In the genomic region with DNA sequence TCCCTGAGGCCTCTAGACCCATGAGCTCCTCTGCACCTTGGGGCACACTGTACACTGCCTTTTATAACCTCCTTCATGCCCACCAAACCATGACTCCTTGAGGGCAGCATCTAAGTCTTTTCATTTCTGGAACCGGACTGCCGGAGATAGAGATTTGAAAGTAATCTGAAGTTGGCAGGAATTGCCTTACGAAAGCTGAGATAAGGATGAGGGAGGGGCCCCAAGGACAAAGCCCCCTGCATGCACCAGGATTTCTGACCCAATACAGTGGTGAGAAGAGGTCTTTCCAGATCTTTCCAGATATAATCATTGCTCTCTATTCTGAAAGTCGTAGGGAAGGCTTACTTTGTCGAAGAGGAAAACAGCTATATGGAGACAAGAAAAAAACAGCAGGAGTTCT, we compare ENCODE assay signal across 25 cellular contexts.
A peak's percentile ranks its signal among the peaks of the same experiment; 100 is the strongest.
DNase-seq lines count a peak whose midpoint lies in the region; ATAC-seq and TF ChIP-seq lines count a peak whose summit lies in the region.
"Had no signal": no experiment of that assay in that cellular context is flagged by ENCODE, and none has a peak within 500 bp of the region (broad histone marks: within the 10 kb centered on the region; RNA-seq: fewer than 3 reads in every experiment).

No MANE protein-coding gene starts in this region.

- H3K4me3 ChIP-seq in GM23338 (no peak overlapping the region), dorsolateral prefrontal cortex (peak overlapping the region in 46 of 59 donors; percentile 9 to 67 (median 36)), neural progenitor cell (no peak overlapping the region), uterus (no peak overlapping the region), PC-3 (ENCODE audit: low read length) (no peak overlapping the region)
- H3K4me3 ChIP-seq: lung, MG63, vagina had no signal

- no peak for DNase-seq in GM23338 (ENCODE audit: low spot score)
- no peak for DNase-seq in dorsolateral prefrontal cortex
- no peak for DNase-seq in neural progenitor cell (ENCODE audit: low spot score)
- no peak for DNase-seq in uterus
- no peak for DNase-seq in posterior cingulate gyrus
- no peak for DNase-seq in PC-3
- DNase-seq: activated CD4-positive, alpha-beta T cell treated with anti-CD3 and anti-CD28 coated beads for 4 hours; activated naive CD4-positive, alpha-beta T cell treated with anti-CD3 and anti-CD28 coated beads for 36 hours; activated T-cell treated with anti-CD3 and anti-CD28 coated beads, Interleukin-2, amount 50 U/mL, for 48 hours; central memory CD4-positive, alpha-beta T cell; EL; islet precursor cell; MG63; NCI-H1417 treated with DMSO at 0.1 percent for 48 hours; NCI-H2107; NCI-H510A; NK-92 treated with Interleukin-12 subunit alpha and Interleukin-12 subunit beta, amount 100 ng/mL, for 24 hours; small intestine; stimulated activated CD4-positive, alpha-beta T cell treated with anti-CD3 and anti-CD28 coated beads, Interleukin-4, amount 100 ng/mL, for 24 hours had no signal

- H3F3A ChIP-seq in GM23338 (replicated peaks; ENCODE audit: low read depth) (0 out of 2 replicates have a peak, but pooled peaks cover 2% of the 10 kb centered on the region), neural progenitor cell (ENCODE audit: low read depth) (no peaks in the 10 kb centered on the region), PC-3 (ENCODE audit: low read length, unreplicated experiment) (no peaks in the 10 kb centered on the region)

- H4K20me1 ChIP-seq in GM23338 (replicated peaks; ENCODE audit: insufficient read depth) (no peaks in the 10 kb centered on the region), neural progenitor cell (ENCODE audit: low read depth) (no peaks in the 10 kb centered on the region), PC-3 (ENCODE audit: low read length) (no peaks in the 10 kb centered on the region)

- H3K9me2 ChIP-seq in GM23338 (ENCODE audit: insufficient read depth) (peaks cover 7% of the 10 kb centered on the region; the same call in 1 of the 2 replicates), PC-3 (replicated peaks; ENCODE audit: low read length) (no peaks in the 10 kb centered on the region)

- H3K9me3 ChIP-seq in neural progenitor cell (ENCODE audit: low read depth) = no peaks in the 10 kb centered on the region
- H3K9me3 ChIP-seq in uterus = no peaks in the 10 kb centered on the region
- H3K9me3 ChIP-seq in PC-3 (ENCODE audit: low read length) = no peaks in the 10 kb centered on the region
- H3K9me3 ChIP-seq: MG63, neutrophil, vagina had no signal

- no peaks in the 10 kb centered on the region for H3K79me2 ChIP-seq in GM23338 (replicated peaks; ENCODE audit: insufficient read depth)
- no peaks in the 10 kb centered on the region for H3K79me2 ChIP-seq in neural progenitor cell (ENCODE audit: low read depth)
- H3K79me2 ChIP-seq in PC-3 (ENCODE audit: low read length) = no peaks in the 10 kb centered on the region

- H3K36me3 Mint-ChIP-seq in GM23338 (ENCODE audit: low read depth) (no peaks in the 10 kb centered on the region), neural progenitor cell (no peaks in the 10 kb centered on the region)

- POLR2A ChIA-PET in PC-3 (lab: Charles Lee; ENCODE audit: unreplicated experiment) = no interaction called here

- H2AFZ ChIP-seq in GM23338 = peak overlapping the region; percentile 60; the same call in 1 of the 2 replicates
- peak overlapping the region; percentile 77 for H2AFZ ChIP-seq in neural progenitor cell (replicated peaks)
- H2AFZ ChIP-seq in PC-3 (ENCODE audit: low read length) = no peak overlapping the region

- no peak for TF ChIP-seq POLR2A in uterus (IDR thresholded peaks at IDR 0.05)

- H3K36me3 ChIP-seq in GM23338 (ENCODE audit: insufficient read depth) = no peaks in the 10 kb centered on the region
- H3K36me3 ChIP-seq in neural progenitor cell = no peaks in the 10 kb centered on the region
- no peaks in the 10 kb centered on the region for H3K36me3 ChIP-seq in uterus
- no peaks in the 10 kb centered on the region for H3K36me3 ChIP-seq in PC-3 (ENCODE audit: low read depth, low read length)
- H3K36me3 ChIP-seq: MG63, neutrophil, vagina had no signal

- ATAC-seq in GM23338 (no peak), GM18909 (IDR thresholded peaks at IDR 0.05; ENCODE audit: poor library complexity, unreplicated experiment) (no peak), PC-3 (no peak)

- peaks cover 59% of the 10 kb centered on the region for H3K4me1 Mint-ChIP-seq in GM23338
- H3K4me1 Mint-ChIP-seq in neural progenitor cell = peaks cover 43% of the 10 kb centered on the region

- no peak overlapping the region for H3K4me3 Mint-ChIP-seq in GM23338
- no peak overlapping the region for H3K4me3 Mint-ChIP-seq in neural progenitor cell
- H3K4me3 Mint-ChIP-seq: activated naive CD4-positive, alpha-beta T cell treated with anti-CD3 and anti-CD28 coated beads for 36 hours; stimulated activated naive CD8-positive, alpha-beta T cell treated with anti-CD3 and anti-CD28 coated beads, Interleukin-15, Interleukin-2, amounts not matched to agents 100 ng/mL and 50 ng/mL, for 24 hours; T-helper 1 cell treated with Interleukin-12 subunit alpha and Interleukin-12 subunit beta and Interleukin-4 antibody, amounts not matched to agents 30 μg/mL and 1 μg/mL, for 36 hours had no signal

- intact Hi-C loops in dorsolateral prefrontal cortex (cut with DNase I) = loop anchor here in 1 of 2 donors (2.0 kb wide), 1 partner anchor 25 kb away; no protein-coding TSS in a partner anchor
- intact Hi-C loops in uterus (cut with DNase I; ENCODE audit: low total_unique reads) = no loop called here
- intact Hi-C loops in posterior cingulate gyrus (cut with DNase I) = no loop called here
- intact Hi-C loops in PC-3 (cut with micrococcal nuclease) = no loop called here

- no peak overlapping the region for H3K9ac ChIP-seq in neural progenitor cell
- no peak overlapping the region for H3K9ac ChIP-seq in PC-3 (ENCODE audit: low read length)

- BruUV-seq in PC-3 (replicated peaks; lab: Mats Ljungman, UMichigan) = no TSS peak

- no peaks in the 10 kb centered on the region for H3K27me3 ChIP-seq in GM23338 (ENCODE audit: insufficient read depth)
- H3K27me3 ChIP-seq in dorsolateral prefrontal cortex = no peaks in the 10 kb centered on the region
- H3K27me3 ChIP-seq in neural progenitor cell = no peaks in the 10 kb centered on the region
- no peaks in the 10 kb centered on the region for H3K27me3 ChIP-seq in uterus
- no peaks in the 10 kb centered on the region for H3K27me3 ChIP-seq in PC-3 (ENCODE audit: low read length)
- H3K27me3 ChIP-seq: MG63, neutrophil, vagina had no signal

- H3K4me2 ChIP-seq in GM23338 (0 out of 2 replicates have a peak overlapping the region, but pooled peaks have one; percentile 15), neural progenitor cell (peak overlapping the region; percentile 19), PC-3 (ENCODE audit: low read length) (no peak overlapping the region)

- TF ChIP-seq CTCF in GM23338 (conservative IDR thresholded peaks at IDR 0.05; ENCODE audit: low read depth in 2 of 2) = no peak
- TF ChIP-seq CTCF in dorsolateral prefrontal cortex (IDR thresholded peaks at IDR 0.05 in 54 of 56, conservative IDR thresholded peaks at IDR 0.05 in 2 of 56; ENCODE audit: low read depth in 1 of 56, partially characterized antibody in 56 of 56) = no peak
- no peak for TF ChIP-seq CTCF in neural progenitor cell (IDR thresholded peaks at IDR 0.05)
- TF ChIP-seq CTCF in uterus (IDR thresholded peaks at IDR 0.05) = no peak
- TF ChIP-seq CTCF in PC-3 (conservative IDR thresholded peaks at IDR 0.05; ENCODE audit: low read depth, low read length) = no peak

- CTCF ChIA-PET in PC-3 (lab: Charles Lee) = no interaction called here

- H3K4me1 ChIP-seq in GM23338 (ENCODE audit: insufficient read depth) (peaks cover 32% of the 10 kb centered on the region), neural progenitor cell (peaks cover 24% of the 10 kb centered on the region), uterus (peaks cover 0 to 6% of the 10 kb centered on the region in 2 donors), PC-3 (ENCODE audit: insufficient read depth, low read length) (no peaks in the 10 kb centered on the region)

- H3K9me3 Mint-ChIP-seq in GM23338 (no peaks in the 10 kb centered on the region), neural progenitor cell (no peaks in the 10 kb centered on the region)
- H3K9me3 Mint-ChIP-seq: activated naive CD4-positive, alpha-beta T cell treated with anti-CD3 and anti-CD28 coated beads for 36 hours; stimulated activated naive CD8-positive, alpha-beta T cell treated with anti-CD3 and anti-CD28 coated beads, Interleukin-15, Interleukin-2, amounts not matched to agents 100 ng/mL and 50 ng/mL, for 24 hours had no signal

- H3K27ac ChIP-seq in GM23338 (ENCODE audit: low read depth) (no peak overlapping the region), dorsolateral prefrontal cortex (peak overlapping the region; percentile 85 to 99 (median 97)), neural progenitor cell (no peak overlapping the region), uterus (peak overlapping the region; percentile 47 to 58), PC-3 (ENCODE audit: low read length) (no peak overlapping the region)
- H3K27ac ChIP-seq: neutrophil, vagina had no signal

- H3K27ac Mint-ChIP-seq in GM23338 (no peak overlapping the region), neural progenitor cell (peak overlapping the region; percentile 89)
- H3K27ac Mint-ChIP-seq: activated naive CD4-positive, alpha-beta T cell treated with anti-CD3 and anti-CD28 coated beads for 36 hours; stimulated activated naive CD8-positive, alpha-beta T cell treated with anti-CD3 and anti-CD28 coated beads, Interleukin-15, Interleukin-2, amounts not matched to agents 100 ng/mL and 50 ng/mL, for 24 hours; T-helper 1 cell treated with Interleukin-12 subunit alpha and Interleukin-12 subunit beta and Interleukin-4 antibody, amounts not matched to agents 30 μg/mL and 1 μg/mL, for 36 hours had no signal

- H3K27me3 Mint-ChIP-seq in GM23338 (ENCODE audit: insufficient read depth, low read depth, poor library complexity) (peaks cover 20% of the 10 kb centered on the region), neural progenitor cell (ENCODE audit: insufficient read depth, low read depth) (peaks cover 5% of the 10 kb centered on the region)
- H3K27me3 Mint-ChIP-seq: stimulated activated naive CD8-positive, alpha-beta T cell treated with anti-CD3 and anti-CD28 coated beads, Interleukin-15, Interleukin-2, amounts not matched to agents 100 ng/mL and 50 ng/mL, for 24 hours had no signal

Comparison
In these comparisons a context has a peak if more than half of its experiments do, and no peak if none do; other contexts are left out.
1. H3K27ac ChIP-seq: peak in dorsolateral prefrontal cortex (59 of 59) and uterus (2 of 2); none in GM23338 (single experiment), neural progenitor cell (single experiment) and PC-3 (single experiment).
2. H3K4me3 ChIP-seq: peak in dorsolateral prefrontal cortex (46 of 59); none in GM23338 (single experiment), neural progenitor cell (single experiment), uterus (0 of 2) and PC-3 (single experiment).